ENCODE assay signal across 9 cellular contexts in genomic region chr1:153538315-153538821, GRCh38. TPM values are rescaled to one million over a fixed set of nuclear protein-coding genes. Genes with fewer than 3 reads are reported as not detected.
DNase-seq lines count a peak whose midpoint lies in the region; ATAC-seq and TF ChIP-seq lines count a peak whose summit lies in the region.
"Had no signal": no experiment of that assay in that cellular context is flagged by ENCODE, and none has a peak within 500 bp of the region (broad histone marks: within the 10 kb centered on the region; RNA-seq: fewer than 3 reads in every experiment).

No MANE protein-coding gene starts in this region.

- WGBS in body of pancreas, 2 donors, result 55 to 65% methylated on average over 2 to 6 of the region's 6 CpGs

- no peak for TF ChIP-seq POLR2A in body of pancreas (IDR thresholded peaks at IDR 0.05)

- intact Hi-C loops in body of pancreas (cut with DNase I), result no loop called here
- intact Hi-C loops in lower lobe of right lung (cut with DNase I), result no loop called here

- DNase-seq in GM12865 (ENCODE audit: low read depth), result peak; percentile 17
- peak; percentile 19 for DNase-seq in NCI-H2171 (lab: John Stamatoyannopoulos, UW)
- peak; percentile 38 to 60 (median 58) for DNase-seq in body of pancreas
- no peak for DNase-seq in lower lobe of right lung
- DNase-seq in stimulated activated CD4-positive, alpha-beta T cell treated with anti-CD3 and anti-CD28 coated beads, Interleukin-2, amount 100 ng/mL, for 24 hours, result no peak
- DNase-seq in cerebellar nuclear complex (lab: John Stamatoyannopoulos, UW), result no peak

- peaks cover 4% of the 10 kb centered on the region for H3K27me3 Mint-ChIP-seq in nephron (ENCODE audit: low read depth)

- peaks cover 52% of the 10 kb centered on the region for H3K4me1 Mint-ChIP-seq in nephron

- H3K4me3 ChIP-seq in GM12865 (ENCODE audit: low read depth, low read length) (no peak overlapping the region), body of pancreas (no peak overlapping the region), lower lobe of right lung (no peak overlapping the region)
- H3K4me3 ChIP-seq: lung had no signal

- ATAC-seq in body of pancreas (peak; percentile 34), GM18870 (IDR thresholded peaks at IDR 0.05; ENCODE audit: unreplicated experiment) (no peak), lower lobe of right lung (no peak)

- no peaks in the 10 kb centered on the region for H3K9me3 Mint-ChIP-seq in nephron

- H3K9me3 ChIP-seq in body of pancreas (no peaks in the 10 kb centered on the region), lower lobe of right lung (no peaks in the 10 kb centered on the region)

- peak overlapping the region in 3 of 4 donors; percentile 21 to 71 (median 55) for H3K27ac ChIP-seq in body of pancreas
- no peak overlapping the region for H3K27ac ChIP-seq in lower lobe of right lung

- TF ChIP-seq CTCF in GM12865 (IDR thresholded peaks at IDR 0.05; ENCODE audit: insufficient read depth, low read depth, low read length, missing control alignments), result no peak
- peak in 1 of 7 experiments; percentile 5 for TF ChIP-seq CTCF in body of pancreas (IDR thresholded peaks at IDR 0.05)
- no peak for TF ChIP-seq CTCF in nephron (IDR thresholded peaks at IDR 0.05; ENCODE audit: unreplicated experiment in 3 of 3)
- TF ChIP-seq CTCF in lower lobe of right lung (IDR thresholded peaks at IDR 0.05), result no peak

- H3K4me3 Mint-ChIP-seq in nephron, result no peak overlapping the region

- no peaks in the 10 kb centered on the region for H3K36me3 Mint-ChIP-seq in nephron (ENCODE audit: low read depth)

- peaks cover 36% of the 10 kb centered on the region for H3K4me1 ChIP-seq in body of pancreas
- H3K4me1 ChIP-seq in lower lobe of right lung, result peaks cover 63% of the 10 kb centered on the region

- no peaks in the 10 kb centered on the region for H3K27me3 ChIP-seq in body of pancreas
- no peaks in the 10 kb centered on the region for H3K27me3 ChIP-seq in lower lobe of right lung (ENCODE audit: low read depth)

- no peaks in the 10 kb centered on the region for H3K36me3 ChIP-seq in body of pancreas (replicated peaks in 1 of 2; ENCODE audit: insufficient read depth in 1 of 2, low read depth in 2 of 2)
- peaks cover 17% of the 10 kb centered on the region for H3K36me3 ChIP-seq in lower lobe of right lung

- H3K27ac Mint-ChIP-seq in nephron, result peak overlapping the region; percentile 37 to 77 (median 59)

RNA-seq across cellular contexts. Expression of gene S100A5, which starts 2.4 kb away (rescaled TPM):
- total RNA-seq in body of pancreas, result not detected
- not detected for total RNA-seq in lower lobe of right lung

RNA-seq across cellular contexts. Expression of gene S100A6, which starts 2.6 kb away (rescaled TPM):
- total RNA-seq in body of pancreas (10 to 100 TPM; 54.7 to 58.9 TPM), lower lobe of right lung (1,109 TPM)

RNA-seq across cellular contexts. Expression of gene S100A4, which starts 7.2 kb away (rescaled TPM):
- total RNA-seq in body of pancreas (10 to 100 TPM; 49.5 to 81.7 TPM), lower lobe of right lung (600 TPM)

RNA-seq across cellular contexts. Expression of gene S100A3, which starts 10.7 kb away (rescaled TPM):
- not detected for total RNA-seq in body of pancreas
- total RNA-seq in lower lobe of right lung, result 4.5 TPM

RNA-seq across cellular contexts. Expression of gene S100A2, which starts 27.3 kb away (rescaled TPM):
- not detected for total RNA-seq in body of pancreas
- total RNA-seq in lower lobe of right lung, result 3.8 TPM

Comparison
In these comparisons a context has a peak if more than half of its experiments do, and no peak if none do; other contexts are left out.
1. DNase-seq: peak in GM12865 (single experiment), NCI-H2171 (single experiment) and body of pancreas (4 of 4); none in lower lobe of right lung (single experiment), stimulated activated CD4-positive, alpha-beta T cell treated with anti-CD3 and anti-CD28 coated beads, Interleukin-2, amount 100 ng/mL, for 24 hours (0 of 2) and cerebellar nuclear complex (0 of 2).
2. RNA of gene S100A6, which starts 2.6 kb away (total RNA-seq): 1,109 TPM in lower lobe of right lung (single experiment); 54.7 to 58.9 TPM in body of pancreas; every median in the first group is over 10 times any median in the second.